In the genomic region with DNA sequence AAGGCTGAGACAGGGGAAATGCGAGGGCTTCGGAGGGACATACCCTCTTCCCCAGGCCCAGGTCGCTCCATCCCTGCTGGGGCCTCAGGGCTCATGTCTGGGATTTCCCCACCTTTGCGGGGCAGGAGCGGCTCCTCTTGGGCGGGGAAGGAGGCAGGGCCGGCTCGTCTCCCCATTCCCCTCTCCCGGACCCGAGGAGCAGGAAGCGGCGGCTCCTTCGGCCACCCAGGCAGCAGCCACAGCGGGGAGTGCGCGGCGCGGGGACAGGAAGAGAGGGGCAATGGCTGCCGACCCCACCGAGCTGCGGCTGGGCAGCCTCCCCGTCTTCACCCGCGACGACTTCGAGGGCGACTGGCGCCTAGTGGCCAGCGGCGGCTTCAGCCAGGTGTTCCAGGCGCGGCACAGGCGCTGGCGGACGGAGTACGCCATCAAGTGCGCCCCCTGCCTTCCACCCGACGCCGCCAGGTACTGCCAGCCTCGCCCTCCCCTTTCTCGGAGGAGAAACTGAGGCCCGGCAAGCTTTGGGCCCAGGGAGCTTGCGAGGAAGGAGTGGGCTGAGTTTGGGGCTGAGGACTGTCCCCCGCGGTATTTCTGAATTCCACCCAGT, we compare ENCODE assay signal across 1 cellular context.
A peak's percentile ranks its signal among the peaks of the same experiment; 100 is the strongest.
TF ChIP-seq lines count a peak whose summit lies in the region.

A gene with protein sequence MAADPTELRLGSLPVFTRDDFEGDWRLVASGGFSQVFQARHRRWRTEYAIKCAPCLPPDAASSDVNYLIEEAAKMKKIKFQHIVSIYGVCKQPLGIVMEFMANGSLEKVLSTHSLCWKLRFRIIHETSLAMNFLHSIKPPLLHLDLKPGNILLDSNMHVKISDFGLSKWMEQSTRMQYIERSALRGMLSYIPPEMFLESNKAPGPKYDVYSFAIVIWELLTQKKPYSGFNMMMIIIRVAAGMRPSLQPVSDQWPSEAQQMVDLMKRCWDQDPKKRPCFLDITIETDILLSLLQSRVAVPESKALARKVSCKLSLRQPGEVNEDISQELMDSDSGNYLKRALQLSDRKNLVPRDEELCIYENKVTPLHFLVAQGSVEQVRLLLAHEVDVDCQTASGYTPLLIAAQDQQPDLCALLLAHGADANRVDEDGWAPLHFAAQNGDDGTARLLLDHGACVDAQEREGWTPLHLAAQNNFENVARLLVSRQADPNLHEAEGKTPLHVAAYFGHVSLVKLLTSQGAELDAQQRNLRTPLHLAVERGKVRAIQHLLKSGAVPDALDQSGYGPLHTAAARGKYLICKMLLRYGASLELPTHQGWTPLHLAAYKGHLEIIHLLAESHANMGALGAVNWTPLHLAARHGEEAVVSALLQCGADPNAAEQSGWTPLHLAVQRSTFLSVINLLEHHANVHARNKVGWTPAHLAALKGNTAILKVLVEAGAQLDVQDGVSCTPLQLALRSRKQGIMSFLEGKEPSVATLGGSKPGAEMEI (plus strand): TSS at position 175 of the 607 bp plus-strand sequence. CDS start 106 bp downstream, at position 281.

TF ChIP-seq in H1, 55 proteins besides CTCF, POLR2A, EP300 and RAD21:
- TF ChIP-seq CHD2 (IDR thresholded peaks at IDR 0.05; ENCODE audit: low read length) = no peak
- TF ChIP-seq NRF1 (IDR thresholded peaks at IDR 0.05; ENCODE audit: low read depth, low read length) = no peak
- no peak for TF ChIP-seq MAFK (IDR thresholded peaks at IDR 0.05; ENCODE audit: low read depth, low read length)
- TF ChIP-seq, protein P1, sequence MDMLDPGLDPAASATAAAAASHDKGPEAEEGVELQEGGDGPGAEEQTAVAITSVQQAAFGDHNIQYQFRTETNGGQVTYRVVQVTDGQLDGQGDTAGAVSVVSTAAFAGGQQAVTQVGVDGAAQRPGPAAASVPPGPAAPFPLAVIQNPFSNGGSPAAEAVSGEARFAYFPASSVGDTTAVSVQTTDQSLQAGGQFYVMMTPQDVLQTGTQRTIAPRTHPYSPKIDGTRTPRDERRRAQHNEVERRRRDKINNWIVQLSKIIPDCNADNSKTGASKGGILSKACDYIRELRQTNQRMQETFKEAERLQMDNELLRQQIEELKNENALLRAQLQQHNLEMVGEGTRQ (IDR thresholded peaks at IDR 0.05; ENCODE audit: low read length) = no peak
- TF ChIP-seq YY1 (IDR thresholded peaks at IDR 0.05; ENCODE audit: low read depth, low read length) = peak; percentile 93
- no peak for TF ChIP-seq SUZ12 (IDR thresholded peaks at IDR 0.05; ENCODE audit: low read length)
- no peak for TF ChIP-seq CBX5 (IDR thresholded peaks at IDR 0.05; ENCODE audit: low read depth, low read length)
- peak; percentile 82 for TF ChIP-seq KDM4A (IDR thresholded peaks at IDR 0.05; ENCODE audit: low read depth, low read length, severe bottlenecking)
- TF ChIP-seq CBX8 (IDR thresholded peaks at IDR 0.05; ENCODE audit: borderline replicate concordance, low read depth, low read length) = no peak
- peak; percentile 79 for TF ChIP-seq CTBP2 (IDR thresholded peaks at IDR 0.05; ENCODE audit: borderline replicate concordance, insufficient read depth, insufficient read length, low read length)
- no peak for TF ChIP-seq GTF2F1 (IDR thresholded peaks at IDR 0.05; ENCODE audit: borderline replicate concordance, low read depth, low read length)
- peak; percentile 74 for TF ChIP-seq TAF1 (IDR thresholded peaks at IDR 0.05; ENCODE audit: low read depth, low read length)
- TF ChIP-seq TCF12 (IDR thresholded peaks at IDR 0.05; ENCODE audit: low read depth, low read length) = peak; percentile 62; the same call in 1 of the 2 replicates
- TF ChIP-seq TBP (IDR thresholded peaks at IDR 0.05; ENCODE audit: low read depth, low read length) = peak; percentile 66; the same call in 1 of the 2 replicates
- peak; percentile 82; the same call in 1 of the 2 replicates for TF ChIP-seq POLR2AphosphoS5 (IDR thresholded peaks at IDR 0.05; ENCODE audit: low read depth, low read length)
- peak; percentile 56 for TF ChIP-seq ASH2L (IDR thresholded peaks at IDR 0.05; ENCODE audit: low read length)
- 0 out of 2 replicates have a peak, but pooled peaks have one; percentile 27 for TF ChIP-seq FOSL1 (IDR thresholded peaks at IDR 0.05; ENCODE audit: insufficient read depth, low read depth, low read length)
- TF ChIP-seq KDM1A (IDR thresholded peaks at IDR 0.05; ENCODE audit: borderline replicate concordance, low read length) = peak; percentile 45; the same call in 1 of the 2 replicates
- no peak for TF ChIP-seq SP4 (IDR thresholded peaks at IDR 0.05; ENCODE audit: low read length)
- TF ChIP-seq SP1 (IDR thresholded peaks at IDR 0.05; ENCODE audit: low read depth, low read length) = no peak
- TF ChIP-seq PHF8 (conservative IDR thresholded peaks at IDR 0.05; ENCODE audit: low read depth, low read length) = peak; percentile 73
- no peak for TF ChIP-seq HDAC6 (IDR thresholded peaks at IDR 0.05; ENCODE audit: low read depth, low read length)
- 0 out of 2 replicates have a peak, but pooled peaks have one; percentile 14 for TF ChIP-seq GABPA (IDR thresholded peaks at IDR 0.05; ENCODE audit: borderline replicate concordance, insufficient read depth, low read length)
- TF ChIP-seq EGR1 (IDR thresholded peaks at IDR 0.05; ENCODE audit: borderline replicate concordance, low read depth, low read length) = no peak
- peak; percentile 81 for TF ChIP-seq CREB1 (IDR thresholded peaks at IDR 0.05)
- TF ChIP-seq, protein P2, sequence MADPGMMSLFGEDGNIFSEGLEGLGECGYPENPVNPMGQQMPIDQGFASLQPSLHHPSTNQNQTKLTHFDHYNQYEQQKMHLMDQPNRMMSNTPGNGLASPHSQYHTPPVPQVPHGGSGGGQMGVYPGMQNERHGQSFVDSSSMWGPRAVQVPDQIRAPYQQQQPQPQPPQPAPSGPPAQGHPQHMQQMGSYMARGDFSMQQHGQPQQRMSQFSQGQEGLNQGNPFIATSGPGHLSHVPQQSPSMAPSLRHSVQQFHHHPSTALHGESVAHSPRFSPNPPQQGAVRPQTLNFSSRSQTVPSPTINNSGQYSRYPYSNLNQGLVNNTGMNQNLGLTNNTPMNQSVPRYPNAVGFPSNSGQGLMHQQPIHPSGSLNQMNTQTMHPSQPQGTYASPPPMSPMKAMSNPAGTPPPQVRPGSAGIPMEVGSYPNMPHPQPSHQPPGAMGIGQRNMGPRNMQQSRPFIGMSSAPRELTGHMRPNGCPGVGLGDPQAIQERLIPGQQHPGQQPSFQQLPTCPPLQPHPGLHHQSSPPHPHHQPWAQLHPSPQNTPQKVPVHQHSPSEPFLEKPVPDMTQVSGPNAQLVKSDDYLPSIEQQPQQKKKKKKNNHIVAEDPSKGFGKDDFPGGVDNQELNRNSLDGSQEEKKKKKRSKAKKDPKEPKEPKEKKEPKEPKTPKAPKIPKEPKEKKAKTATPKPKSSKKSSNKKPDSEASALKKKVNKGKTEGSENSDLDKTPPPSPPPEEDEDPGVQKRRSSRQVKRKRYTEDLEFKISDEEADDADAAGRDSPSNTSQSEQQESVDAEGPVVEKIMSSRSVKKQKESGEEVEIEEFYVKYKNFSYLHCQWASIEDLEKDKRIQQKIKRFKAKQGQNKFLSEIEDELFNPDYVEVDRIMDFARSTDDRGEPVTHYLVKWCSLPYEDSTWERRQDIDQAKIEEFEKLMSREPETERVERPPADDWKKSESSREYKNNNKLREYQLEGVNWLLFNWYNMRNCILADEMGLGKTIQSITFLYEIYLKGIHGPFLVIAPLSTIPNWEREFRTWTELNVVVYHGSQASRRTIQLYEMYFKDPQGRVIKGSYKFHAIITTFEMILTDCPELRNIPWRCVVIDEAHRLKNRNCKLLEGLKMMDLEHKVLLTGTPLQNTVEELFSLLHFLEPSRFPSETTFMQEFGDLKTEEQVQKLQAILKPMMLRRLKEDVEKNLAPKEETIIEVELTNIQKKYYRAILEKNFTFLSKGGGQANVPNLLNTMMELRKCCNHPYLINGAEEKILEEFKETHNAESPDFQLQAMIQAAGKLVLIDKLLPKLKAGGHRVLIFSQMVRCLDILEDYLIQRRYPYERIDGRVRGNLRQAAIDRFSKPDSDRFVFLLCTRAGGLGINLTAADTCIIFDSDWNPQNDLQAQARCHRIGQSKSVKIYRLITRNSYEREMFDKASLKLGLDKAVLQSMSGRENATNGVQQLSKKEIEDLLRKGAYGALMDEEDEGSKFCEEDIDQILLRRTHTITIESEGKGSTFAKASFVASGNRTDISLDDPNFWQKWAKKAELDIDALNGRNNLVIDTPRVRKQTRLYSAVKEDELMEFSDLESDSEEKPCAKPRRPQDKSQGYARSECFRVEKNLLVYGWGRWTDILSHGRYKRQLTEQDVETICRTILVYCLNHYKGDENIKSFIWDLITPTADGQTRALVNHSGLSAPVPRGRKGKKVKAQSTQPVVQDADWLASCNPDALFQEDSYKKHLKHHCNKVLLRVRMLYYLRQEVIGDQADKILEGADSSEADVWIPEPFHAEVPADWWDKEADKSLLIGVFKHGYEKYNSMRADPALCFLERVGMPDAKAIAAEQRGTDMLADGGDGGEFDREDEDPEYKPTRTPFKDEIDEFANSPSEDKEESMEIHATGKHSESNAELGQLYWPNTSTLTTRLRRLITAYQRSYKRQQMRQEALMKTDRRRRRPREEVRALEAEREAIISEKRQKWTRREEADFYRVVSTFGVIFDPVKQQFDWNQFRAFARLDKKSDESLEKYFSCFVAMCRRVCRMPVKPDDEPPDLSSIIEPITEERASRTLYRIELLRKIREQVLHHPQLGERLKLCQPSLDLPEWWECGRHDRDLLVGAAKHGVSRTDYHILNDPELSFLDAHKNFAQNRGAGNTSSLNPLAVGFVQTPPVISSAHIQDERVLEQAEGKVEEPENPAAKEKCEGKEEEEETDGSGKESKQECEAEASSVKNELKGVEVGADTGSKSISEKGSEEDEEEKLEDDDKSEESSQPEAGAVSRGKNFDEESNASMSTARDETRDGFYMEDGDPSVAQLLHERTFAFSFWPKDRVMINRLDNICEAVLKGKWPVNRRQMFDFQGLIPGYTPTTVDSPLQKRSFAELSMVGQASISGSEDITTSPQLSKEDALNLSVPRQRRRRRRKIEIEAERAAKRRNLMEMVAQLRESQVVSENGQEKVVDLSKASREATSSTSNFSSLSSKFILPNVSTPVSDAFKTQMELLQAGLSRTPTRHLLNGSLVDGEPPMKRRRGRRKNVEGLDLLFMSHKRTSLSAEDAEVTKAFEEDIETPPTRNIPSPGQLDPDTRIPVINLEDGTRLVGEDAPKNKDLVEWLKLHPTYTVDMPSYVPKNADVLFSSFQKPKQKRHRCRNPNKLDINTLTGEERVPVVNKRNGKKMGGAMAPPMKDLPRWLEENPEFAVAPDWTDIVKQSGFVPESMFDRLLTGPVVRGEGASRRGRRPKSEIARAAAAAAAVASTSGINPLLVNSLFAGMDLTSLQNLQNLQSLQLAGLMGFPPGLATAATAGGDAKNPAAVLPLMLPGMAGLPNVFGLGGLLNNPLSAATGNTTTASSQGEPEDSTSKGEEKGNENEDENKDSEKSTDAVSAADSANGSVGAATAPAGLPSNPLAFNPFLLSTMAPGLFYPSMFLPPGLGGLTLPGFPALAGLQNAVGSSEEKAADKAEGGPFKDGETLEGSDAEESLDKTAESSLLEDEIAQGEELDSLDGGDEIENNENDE (IDR thresholded peaks at IDR 0.05; ENCODE audit: insufficient replicate concordance, low read length) = no peak
- TF ChIP-seq MAX (IDR thresholded peaks at IDR 0.05) = peak; percentile 95
- TF ChIP-seq, protein P3, sequence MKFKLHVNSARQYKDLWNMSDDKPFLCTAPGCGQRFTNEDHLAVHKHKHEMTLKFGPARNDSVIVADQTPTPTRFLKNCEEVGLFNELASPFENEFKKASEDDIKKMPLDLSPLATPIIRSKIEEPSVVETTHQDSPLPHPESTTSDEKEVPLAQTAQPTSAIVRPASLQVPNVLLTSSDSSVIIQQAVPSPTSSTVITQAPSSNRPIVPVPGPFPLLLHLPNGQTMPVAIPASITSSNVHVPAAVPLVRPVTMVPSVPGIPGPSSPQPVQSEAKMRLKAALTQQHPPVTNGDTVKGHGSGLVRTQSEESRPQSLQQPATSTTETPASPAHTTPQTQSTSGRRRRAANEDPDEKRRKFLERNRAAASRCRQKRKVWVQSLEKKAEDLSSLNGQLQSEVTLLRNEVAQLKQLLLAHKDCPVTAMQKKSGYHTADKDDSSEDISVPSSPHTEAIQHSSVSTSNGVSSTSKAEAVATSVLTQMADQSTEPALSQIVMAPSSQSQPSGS (IDR thresholded peaks at IDR 0.05; ENCODE audit: low read length) = no peak
- TF ChIP-seq EZH2 (IDR thresholded peaks at IDR 0.05; ENCODE audit: low read depth, low read length, severe bottlenecking) = peak; percentile 25
- TF ChIP-seq RBBP5 (IDR thresholded peaks at IDR 0.05; ENCODE audit: borderline replicate concordance, low read depth, low read length) = 0 out of 2 replicates have a peak, but pooled peaks have one; percentile 43
- TF ChIP-seq TAF7 (optimal IDR thresholded peaks at IDR 0.05; ENCODE audit: borderline replicate concordance, low read depth, low read length) = peak; percentile 49
- no peak for TF ChIP-seq CEBPB (IDR thresholded peaks at IDR 0.05; ENCODE audit: low read depth, low read length)
- TF ChIP-seq NANOG (IDR thresholded peaks at IDR 0.05; ENCODE audit: insufficient read depth, low read depth, low read length, poor library complexity, severe bottlenecking) = peak; percentile 26
- peak in 1 of 2 experiments; percentile 38; a peak in 1 of 4 replicates for TF ChIP-seq HDAC2 (IDR thresholded peaks at IDR 0.05; ENCODE audit: borderline replicate concordance in 1 of 2, low read depth in 2 of 2, low read length in 2 of 2)
- TF ChIP-seq SRF (IDR thresholded peaks at IDR 0.05; ENCODE audit: low read depth, low read length) = no peak
- TF ChIP-seq CHD1 (IDR thresholded peaks at IDR 0.05; ENCODE audit: low read depth, low read length) = no peak
- TF ChIP-seq POU5F1 (IDR thresholded peaks at IDR 0.05; ENCODE audit: low read depth, low read length) = no peak
- TF ChIP-seq E2F6 (IDR thresholded peaks at IDR 0.05) = peak; percentile 94
